In the genomic region with DNA sequence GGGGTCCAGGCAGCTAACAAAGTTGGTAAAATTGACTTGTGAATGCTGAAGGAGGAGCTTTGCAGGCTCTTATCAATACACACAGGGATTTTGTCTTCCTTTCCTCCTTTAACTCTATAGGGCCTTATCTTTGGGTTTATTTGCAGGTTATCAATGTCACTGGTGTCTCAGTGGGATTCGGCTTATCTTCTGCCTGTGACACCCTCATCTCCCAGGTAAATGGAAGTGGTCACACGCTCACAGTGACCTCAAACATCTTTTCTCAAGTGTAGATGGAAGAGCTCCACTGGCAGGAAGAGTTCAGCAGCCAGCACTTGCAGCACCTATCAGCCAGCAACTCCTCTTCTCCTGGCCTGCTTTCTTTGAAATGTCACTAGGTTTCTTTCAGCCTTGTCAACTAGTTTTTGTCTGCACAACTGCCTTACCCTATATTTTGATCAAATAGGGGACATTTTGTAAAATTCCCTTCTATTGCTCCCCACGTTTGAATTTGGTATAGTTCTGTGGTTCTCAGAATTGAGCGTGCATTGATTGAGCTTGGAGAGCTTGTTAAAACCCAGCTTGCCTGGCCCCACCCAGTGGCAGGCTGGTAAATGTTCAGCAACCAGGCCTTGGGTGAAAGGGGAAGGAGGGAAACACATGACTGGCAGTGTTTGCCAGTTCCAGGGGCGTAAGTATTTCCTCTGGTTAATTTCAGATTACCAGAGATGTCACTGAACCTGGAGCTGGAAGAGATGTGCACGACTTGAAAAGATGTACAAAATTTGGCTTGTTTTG, we compare ENCODE assay signal across 10 cellular contexts. TPM values are rescaled to one million over a fixed set of nuclear protein-coding genes. Genes with fewer than 3 reads are reported as not detected.
DNase-seq lines count a peak whose midpoint lies in the region; ATAC-seq and TF ChIP-seq lines count a peak whose summit lies in the region.
"Had no signal": no experiment of that assay in that cellular context is flagged by ENCODE, and none has a peak within 500 bp of the region (broad histone marks: within the 10 kb centered on the region; RNA-seq: fewer than 3 reads in every experiment).

No MANE protein-coding gene starts in this region.

- H3K27ac ChIP-seq in GM23338 (ENCODE audit: low read depth), result no peak overlapping the region
- no peak overlapping the region for H3K27ac ChIP-seq in CD4-positive, alpha-beta T cell (ENCODE audit: low read depth, low read length)

- TF ChIP-seq CTCF in GM23338 (conservative IDR thresholded peaks at IDR 0.05; ENCODE audit: low read depth in 2 of 2) (peak; percentile 23 to 46; a peak in 3 of 4 replicates), MCF 10A (IDR thresholded peaks at IDR 0.05; ENCODE audit: unreplicated experiment) (no peak)
- TF ChIP-seq CTCF in CD4-positive, alpha-beta T cell (IDR thresholded peaks at IDR 0.05), result no peak

- intact Hi-C loops in cardiac septum (cut with DNase I) (no loop called here), sciatic nerve (cut with DNase I) (no loop called here), MCF 10A (cut with micrococcal nuclease) (no loop called here)
- intact Hi-C loops in CD4-positive, alpha-beta T cell (cut with DNase I, micrococcal nuclease), result no loop called here

- H3K4me1 Mint-ChIP-seq in GM23338 (peaks cover 7% of the 10 kb centered on the region), MCF 10A (ENCODE audit: insufficient read depth, unreplicated experiment) (no peaks in the 10 kb centered on the region)
- no peaks in the 10 kb centered on the region for H3K4me1 Mint-ChIP-seq in CD4-positive, alpha-beta T cell (ENCODE audit: low read depth)

- H3K4me3 Mint-ChIP-seq in GM23338, result no peak overlapping the region
- no peak overlapping the region for H3K4me3 Mint-ChIP-seq in CD4-positive, alpha-beta T cell
- H3K4me3 Mint-ChIP-seq in MCF 10A (ENCODE audit: unreplicated experiment), result no peak overlapping the region
- H3K4me3 Mint-ChIP-seq: activated T-cell treated with anti-CD3 and anti-CD28 coated beads, Interleukin-2, amount 50 U/mL, for 4 hours; HFFc6 had no signal

- H3K9me2 ChIP-seq in GM23338 (ENCODE audit: insufficient read depth), result no peaks in the 10 kb centered on the region

- CTCF ChIA-PET in CD4-positive, alpha-beta T cell (lab: Charles Lee), result no interaction called here
- CTCF ChIA-PET in MCF 10A (lab: Yijun Ruan, JAX), result interaction anchor here (0.7 to 1.1 kb wide), 3 partner anchors 9 to 166 kb away, joined by 3 to 4 read pairs (median 3); no protein-coding TSS in a partner anchor

- no peaks in the 10 kb centered on the region for H3K9me3 ChIP-seq in CD4-positive, alpha-beta T cell (ENCODE audit: control insufficient read depth, low read length)

- DNase-seq in GM23338 (ENCODE audit: low spot score), result peak; percentile 36
- peak; percentile 3 for DNase-seq in OCI-M1 (lab: John Stamatoyannopoulos, UW)
- DNase-seq in cardiac septum (ENCODE audit: low spot score), result peak; percentile 73
- DNase-seq in sciatic nerve (ENCODE audit: low spot score), result no peak
- no peak for DNase-seq in CD4-positive, alpha-beta T cell
- no peak for DNase-seq in DMS 273 (lab: John Stamatoyannopoulos, UW; ENCODE audit: unreplicated experiment)
- no peak for DNase-seq in DMS153 (lab: John Stamatoyannopoulos, UW)
- DNase-seq in MCF 10A (ENCODE audit: unreplicated experiment), result no peak
- DNase-seq: activated T-cell treated with anti-CD3 and anti-CD28 coated beads, Interleukin-2, amount 50 U/mL, for 4 hours; HFFc6 had no signal

- no peaks in the 10 kb centered on the region for H3K27me3 ChIP-seq in GM23338 (ENCODE audit: insufficient read depth)
- H3K27me3 ChIP-seq in CD4-positive, alpha-beta T cell (ENCODE audit: control insufficient read depth, insufficient read depth, low read length), result no peaks in the 10 kb centered on the region

- H2AFZ ChIP-seq in GM23338, result no peak overlapping the region

- ATAC-seq in GM23338 (peak; percentile 69), sciatic nerve (peak; percentile 72)
- ATAC-seq in CD4-positive, alpha-beta T cell (ENCODE audit: poor library complexity), result no peak
- ATAC-seq: activated T-cell treated with anti-CD3 and anti-CD28 coated beads, Interleukin-2, amount 50 U/mL, for 4 hours had no signal

- POLR2A ChIA-PET in CD4-positive, alpha-beta T cell (lab: Charles Lee), result no interaction called here
- POLR2A ChIA-PET in MCF 10A (lab: Yijun Ruan, JAX), result interaction anchor here (0.7 to 0.8 kb wide), 2 partner anchors 102 to 262 kb away, joined by 3 read pairs; partner anchors contain the start of gene ALDH3A2

- no peaks in the 10 kb centered on the region for H3F3A ChIP-seq in GM23338 (replicated peaks; ENCODE audit: low read depth)

- no peak overlapping the region for H3K4me3 ChIP-seq in GM23338

- no peaks in the 10 kb centered on the region for H4K20me1 ChIP-seq in GM23338 (replicated peaks; ENCODE audit: insufficient read depth)

- H3K79me2 ChIP-seq in GM23338 (replicated peaks; ENCODE audit: insufficient read depth), result no peaks in the 10 kb centered on the region

- no peaks in the 10 kb centered on the region for H3K36me3 Mint-ChIP-seq in GM23338 (ENCODE audit: low read depth)
- no peaks in the 10 kb centered on the region for H3K36me3 Mint-ChIP-seq in CD4-positive, alpha-beta T cell (ENCODE audit: low read depth)
- H3K36me3 Mint-ChIP-seq in MCF 10A (ENCODE audit: insufficient read depth, unreplicated experiment), result no peaks in the 10 kb centered on the region

- no peak overlapping the region for H3K4me2 ChIP-seq in GM23338

- H3K9me3 Mint-ChIP-seq in GM23338 (no peaks in the 10 kb centered on the region), MCF 10A (ENCODE audit: unreplicated experiment) (no peaks in the 10 kb centered on the region)
- H3K9me3 Mint-ChIP-seq in CD4-positive, alpha-beta T cell, result no peaks in the 10 kb centered on the region
- H3K9me3 Mint-ChIP-seq: activated T-cell treated with anti-CD3 and anti-CD28 coated beads, Interleukin-2, amount 50 U/mL, for 4 hours; HFFc6 had no signal

- H3K27ac Mint-ChIP-seq in GM23338, result no peak overlapping the region
- no peak overlapping the region for H3K27ac Mint-ChIP-seq in CD4-positive, alpha-beta T cell
- no peak overlapping the region for H3K27ac Mint-ChIP-seq in MCF 10A (ENCODE audit: low read depth, unreplicated experiment)
- H3K27ac Mint-ChIP-seq: HFFc6 had no signal

- H3K36me3 ChIP-seq in GM23338 (ENCODE audit: insufficient read depth), result no peaks in the 10 kb centered on the region

- H3K27me3 Mint-ChIP-seq in GM23338 (ENCODE audit: insufficient read depth, low read depth, poor library complexity), result peaks cover 6% of the 10 kb centered on the region
- H3K27me3 Mint-ChIP-seq in CD4-positive, alpha-beta T cell, result no peaks in the 10 kb centered on the region
- no peaks in the 10 kb centered on the region for H3K27me3 Mint-ChIP-seq in MCF 10A (ENCODE audit: insufficient read depth, unreplicated experiment)

- peaks cover 5% of the 10 kb centered on the region; the same call in 1 of the 2 replicates for H3K4me1 ChIP-seq in GM23338 (ENCODE audit: insufficient read depth)

- no TSS peak for BruUV-seq in MCF 10A (replicated peaks; lab: Mats Ljungman, UMichigan)

TF ChIP-seq in GM23338, 12 proteins besides CTCF, POLR2A, EP300 and RAD21 (continues in another document):
- TF ChIP-seq NANOG (IDR thresholded peaks at IDR 0.05; ENCODE audit: borderline replicate concordance) (no peak), EZH2phosphoT487 (IDR thresholded peaks at IDR 0.05; ENCODE audit: unreplicated experiment) (no peak), JUNB (IDR thresholded peaks at IDR 0.05; ENCODE audit: unreplicated experiment) (no peak), STAT1 (IDR thresholded peaks at IDR 0.05; ENCODE audit: unreplicated experiment) (no peak), CREB1 (CRISPR knock-in tag; IDR thresholded peaks at IDR 0.05; ENCODE audit: low read depth) (no peak), REST (IDR thresholded peaks at IDR 0.05; ENCODE audit: unreplicated experiment) (no peak), POLR2AphosphoS5 (IDR thresholded peaks at IDR 0.05; ENCODE audit: low read depth) (no peak), ZNF114 (CRISPR knock-in tag; IDR thresholded peaks at IDR 0.05) (no peak), ZNF331 (CRISPR knock-in tag; IDR thresholded peaks at IDR 0.05; ENCODE audit: low read depth) (no peak)
- TF ChIP-seq, protein P1, sequence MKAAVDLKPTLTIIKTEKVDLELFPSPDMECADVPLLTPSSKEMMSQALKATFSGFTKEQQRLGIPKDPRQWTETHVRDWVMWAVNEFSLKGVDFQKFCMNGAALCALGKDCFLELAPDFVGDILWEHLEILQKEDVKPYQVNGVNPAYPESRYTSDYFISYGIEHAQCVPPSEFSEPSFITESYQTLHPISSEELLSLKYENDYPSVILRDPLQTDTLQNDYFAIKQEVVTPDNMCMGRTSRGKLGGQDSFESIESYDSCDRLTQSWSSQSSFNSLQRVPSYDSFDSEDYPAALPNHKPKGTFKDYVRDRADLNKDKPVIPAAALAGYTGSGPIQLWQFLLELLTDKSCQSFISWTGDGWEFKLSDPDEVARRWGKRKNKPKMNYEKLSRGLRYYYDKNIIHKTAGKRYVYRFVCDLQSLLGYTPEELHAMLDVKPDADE (IDR thresholded peaks at IDR 0.05), result no peak

RNA-seq across cellular contexts. Expression of gene SLC47A1, which starts 12.8 kb away (rescaled TPM):
- 1.9 and 4.5 TPM in 2 replicates for total RNA-seq in GM23338 (2014; rRNA removed; shearing (Covaris generic))
- polyA plus RNA-seq in GM23338 (2016; fragmentation: Nextera tagmentation; extraction: Ambion mirVana), result 0.53 and 0.64 TPM in 2 replicates
- total RNA-seq in cardiac septum (11.8 TPM), sciatic nerve (8.0 TPM), MCF 10A (2022) (1.1 TPM in 1 of 2 replicates, not detected in the other)
- total RNA-seq in CD4-positive, alpha-beta T cell, result not detected

Comparison
In these comparisons a context has a peak if more than half of its experiments do, and no peak if none do; other contexts are left out.
1. DNase-seq: peak in GM23338 (single experiment), OCI-M1 (single experiment) and cardiac septum (single experiment); none in sciatic nerve (single experiment), CD4-positive, alpha-beta T cell (0 of 10), DMS 273 (single experiment), DMS153 (single experiment) and MCF 10A (single experiment).
2. CTCF ChIP-seq: peak in GM23338 (2 of 2); none in CD4-positive, alpha-beta T cell (single experiment) and MCF 10A (single experiment).